Comparison of ENCODE assay signal across 34 cellular contexts in genomic region chr4:92253986-92254671, GRCh38. TPM values are rescaled to one million over a fixed set of nuclear protein-coding genes. Genes with fewer than 3 reads are reported as not detected.
"Had no signal": no experiment of that assay in that cellular context is flagged by ENCODE, and none has a peak within 500 bp of the region (broad histone marks: within the 10 kb centered on the region; RNA-seq: fewer than 3 reads in every experiment).

No MANE protein-coding gene starts in this region.

- H3K27ac ChIP-seq: neutrophil, pancreas, psoas muscle, skin epidermis, spleen, suprapubic skin, testis, tibial artery, transverse colon, upper lobe of right lung, uterus had no signal

- H3K9me3 Mint-ChIP-seq: type B pancreatic cell had no signal

- H3K4me3 Mint-ChIP-seq: naive thymus-derived CD8-positive, alpha-beta T cell; natural killer cell treated with Interleukin-12 subunit alpha and Interleukin-12 subunit beta and Interleukin-15 and Interleukin-18, amount 100 ng/mL, for 72 hours; nephron progenitor cell; neural crest cell; stimulated activated memory B cell treated with anti-CD40 and anti-IgM and Interleukin-4, amounts not matched to agents 10 μg/mL and 1 μg/mL and 100 μg/mL, for 72 hours; stimulated activated naive CD8-positive, alpha-beta T cell treated with anti-CD3 and anti-CD28 coated beads, Interleukin-15, amount 100 ng/mL, for 72 hours; type B pancreatic cell had no signal

- H3K9me3 ChIP-seq: neutrophil, pancreas, testis, transverse colon, upper lobe of right lung, uterus had no signal

- DNase-seq: naive thymus-derived CD8-positive, alpha-beta T cell; nephron progenitor cell; nucleus accumbens; psoas muscle; right cardiac atrium; spleen; stimulated activated CD4-positive, alpha-beta T cell treated with anti-CD3 and anti-CD28 coated beads, Interleukin-12 subunit alpha, Interleukin-12 subunit beta, amount 100 ng/mL, for 4 hours; stimulated activated CD4-positive, alpha-beta T cell treated with anti-CD3 and anti-CD28 coated beads, Interleukin-1b, Interleukin-23, amount 100 ng/mL, for 48 hours; stimulated activated CD4-positive, alpha-beta T cell treated with anti-CD3 and anti-CD28 coated beads, Interleukin-4, amount 100 ng/mL, for 1 hour; stimulated activated CD4-positive, alpha-beta T cell treated with anti-CD3 and anti-CD28 coated beads, Interleukin-4, amount 100 ng/mL, for 4 hours; stimulated activated CD8-positive, alpha-beta memory T cell treated with anti-CD3 and anti-CD28 coated beads, Interleukin-4, amount 100 ng/mL, for 48 hours; stimulated activated naive CD4-positive, alpha-beta T cell; stimulated activated naive CD8-positive, alpha-beta T cell treated with anti-CD3 and anti-CD28 coated beads, Interleukin-15, amount 100 ng/mL, for 72 hours; stimulated activated naive CD8-positive, alpha-beta T cell treated with anti-CD3 and anti-CD28 coated beads, Interleukin-15, Interleukin-2, amounts not matched to agents 100 U/mL and 50 U/mL, for 24 hours; substantia nigra; testis; tibial artery; transverse colon; upper lobe of right lung; uterus had no signal

- H3K4me3 ChIP-seq: pancreas, psoas muscle, skin epidermis, smooth muscle cell, spleen, suprapubic skin, testis, tibial artery, transverse colon, upper lobe of right lung, uterus had no signal

- H3K4me1 ChIP-seq: pancreas, psoas muscle, spleen, suprapubic skin, testis, tibial artery, transverse colon, upper lobe of right lung, uterus had no signal

- H3K27me3 ChIP-seq: neutrophil, pancreas, spleen, suprapubic skin, testis, tibial artery, transverse colon, upper lobe of right lung, uterus had no signal

- H3K4me2 ChIP-seq: smooth muscle cell had no signal

- H3K36me3 Mint-ChIP-seq: stimulated activated memory B cell treated with anti-CD40 and anti-IgM and Interleukin-4, amounts not matched to agents 10 μg/mL and 1 μg/mL and 100 μg/mL, for 72 hours; type B pancreatic cell had no signal

- FAIRE-seq: pancreas had no signal

- H3K36me3 ChIP-seq: neutrophil, pancreas, spleen, suprapubic skin, tibial artery, transverse colon, upper lobe of right lung, uterus had no signal

- H3K4me1 Mint-ChIP-seq: naive thymus-derived CD8-positive, alpha-beta T cell; nephron progenitor cell; stimulated activated memory B cell treated with anti-CD40 and anti-IgM and Interleukin-4, amounts not matched to agents 10 μg/mL and 1 μg/mL and 100 μg/mL, for 72 hours; stimulated activated naive CD8-positive, alpha-beta T cell treated with anti-CD3 and anti-CD28 coated beads, Interleukin-15, amount 100 ng/mL, for 72 hours had no signal

- H3K27me3 Mint-ChIP-seq: naive thymus-derived CD8-positive, alpha-beta T cell; natural killer cell treated with Interleukin-12 subunit alpha and Interleukin-12 subunit beta and Interleukin-15 and Interleukin-18, amount 100 ng/mL, for 72 hours; progenitor cell of endocrine pancreas; stimulated activated memory B cell treated with anti-CD40 and anti-IgM and Interleukin-4, amounts not matched to agents 10 μg/mL and 1 μg/mL and 100 μg/mL, for 72 hours; stimulated activated naive CD8-positive, alpha-beta T cell treated with anti-CD3 and anti-CD28 coated beads, Interleukin-15, amount 100 ng/mL, for 72 hours; type B pancreatic cell had no signal

- H3K27ac Mint-ChIP-seq: naive thymus-derived CD8-positive, alpha-beta T cell; natural killer cell treated with Interleukin-12 subunit alpha and Interleukin-12 subunit beta and Interleukin-15 and Interleukin-18, amount 100 ng/mL, for 72 hours; nephron progenitor cell; progenitor cell of endocrine pancreas; stimulated activated memory B cell treated with anti-CD40 and anti-IgM and Interleukin-4, amounts not matched to agents 10 μg/mL and 1 μg/mL and 100 μg/mL, for 72 hours; stimulated activated naive CD8-positive, alpha-beta T cell treated with anti-CD3 and anti-CD28 coated beads, Interleukin-15, amount 100 ng/mL, for 72 hours; type B pancreatic cell had no signal

- ATAC-seq: naive thymus-derived CD8-positive, alpha-beta T cell; natural killer cell treated with Interleukin-12 subunit alpha and Interleukin-12 subunit beta and Interleukin-15 and Interleukin-18, amount 100 ng/mL, for 72 hours; pancreas; psoas muscle; right cardiac atrium; sciatic nerve; stimulated activated memory B cell treated with anti-CD40 and anti-IgM and Interleukin-4, amounts not matched to agents 10 μg/mL and 1 μg/mL and 100 μg/mL, for 72 hours; stimulated activated naive CD8-positive, alpha-beta T cell treated with anti-CD3 and anti-CD28 coated beads, Interleukin-15, amount 100 ng/mL, for 72 hours; stimulated activated naive CD8-positive, alpha-beta T cell treated with anti-CD3 and anti-CD28 coated beads, Interleukin-15, Interleukin-2, amounts not matched to agents 100 U/mL and 50 U/mL, for 24 hours; upper lobe of right lung had no signal

RNA-seq across cellular contexts. Expression of gene GRID2, which starts 49.6 kb away (rescaled TPM):
- total RNA-seq: naive thymus-derived CD8-positive, alpha-beta T cell; natural killer cell treated with Interleukin-12 subunit alpha and Interleukin-12 subunit beta and Interleukin-15 and Interleukin-18, amount 100 ng/mL, for 72 hours; omental fat pad; osteocyte; psoas muscle; renal cortical epithelial cell; suprapubic skin; upper lobe of right lung had no signal
- polyA plus RNA-seq: naive thymus-derived CD8-positive, alpha-beta T cell; pancreas; psoas muscle; smooth muscle cell had no signal
